Comparison of ENCODE assay signal across 8 cellular contexts in the genomic region with DNA sequence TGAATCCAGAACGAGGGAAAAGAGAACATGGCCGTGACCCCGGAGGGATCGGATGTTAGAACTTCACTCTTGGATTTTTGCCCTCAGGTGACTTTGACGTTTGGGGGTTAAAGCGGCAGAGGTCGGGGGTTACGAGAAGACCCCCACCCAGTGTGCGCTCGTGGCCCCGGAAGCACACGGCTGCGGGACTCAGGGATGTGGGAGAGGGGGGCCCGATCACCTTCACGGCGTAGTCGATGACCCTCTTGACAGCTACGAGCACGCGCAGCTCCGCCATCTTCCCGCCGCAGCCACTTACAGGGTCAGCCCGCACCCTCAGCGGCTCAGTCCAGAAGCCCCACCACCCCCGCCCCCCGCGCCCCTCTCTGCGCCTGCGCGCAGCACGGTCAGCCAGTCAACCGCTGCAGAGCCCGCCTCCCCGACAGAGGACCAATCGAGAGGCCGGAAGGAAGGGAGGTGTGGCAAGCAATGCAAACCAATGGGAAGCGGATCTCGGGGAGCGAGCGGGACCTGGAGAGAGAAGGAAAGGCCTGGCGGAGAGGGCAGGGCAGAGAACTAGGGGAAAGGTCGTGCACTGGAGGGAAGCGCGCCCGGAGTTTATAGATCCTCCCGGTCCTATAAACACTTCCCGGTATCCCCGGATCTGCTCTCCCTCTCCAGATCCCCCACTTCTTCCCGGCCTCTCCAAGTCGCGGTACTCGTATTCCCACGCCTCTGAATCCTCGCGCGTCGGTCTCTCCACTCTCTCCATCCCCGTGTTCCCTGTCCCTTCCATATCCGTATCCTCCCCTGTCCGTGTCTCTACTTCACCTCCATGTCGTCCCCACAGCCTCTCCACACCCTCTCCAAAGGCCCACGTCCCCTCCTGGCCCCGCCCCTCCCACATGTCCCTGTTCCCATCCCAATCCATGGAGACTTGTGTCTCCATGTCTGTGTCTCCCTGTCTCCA. TPM values are rescaled to one million over a fixed set of nuclear protein-coding genes. Genes with fewer than 3 reads are reported as not detected.
DNase-seq lines count a peak whose midpoint lies in the region; ATAC-seq lines count a peak whose summit lies in the region.

A gene (minus strand): TSS at position 339 of the 949 bp plus-strand sequence. CDS start 62 bp downstream, at position 277.

- no peaks in the 10 kb centered on the region for H3K27me3 ChIP-seq in layer of hippocampus (ENCODE audit: control insufficient read depth, insufficient read depth, low read length)

- intact Hi-C loops in activated CD4-positive, alpha-beta T cell treated with anti-CD3 and anti-CD28 coated beads, Interleukin-2, amount 10 ng/mL, durations not matched to agents 24 days and 14 days (cut with micrococcal nuclease), result loop anchor here (5.0 kb wide), 1 partner anchor 259 kb away; a partner anchor contains a TSS

- ATAC-seq in GM18498 (IDR thresholded peaks at IDR 0.05; ENCODE audit: unreplicated experiment), result peak; percentile 52
- ATAC-seq in HG03039 (IDR thresholded peaks at IDR 0.05; ENCODE audit: unreplicated experiment), result peak; percentile 42
- ATAC-seq in HG02884 (IDR thresholded peaks at IDR 0.05; ENCODE audit: unreplicated experiment), result no peak

- H3K4me3 Mint-ChIP-seq in activated CD4-positive, alpha-beta T cell treated with anti-CD3 and anti-CD28 coated beads, Interleukin-2, amount 10 ng/mL, durations not matched to agents 24 days and 14 days, result peak within 1 kb of the TSS; percentile 98

- H3K4me1 Mint-ChIP-seq in activated CD4-positive, alpha-beta T cell treated with anti-CD3 and anti-CD28 coated beads, Interleukin-2, amount 10 ng/mL, durations not matched to agents 24 days and 14 days, result peaks cover 53% of the 10 kb centered on the region

- peaks cover 60% of the 10 kb centered on the region for H3K36me3 Mint-ChIP-seq in activated CD4-positive, alpha-beta T cell treated with anti-CD3 and anti-CD28 coated beads, Interleukin-2, amount 10 ng/mL, durations not matched to agents 24 days and 14 days (ENCODE audit: low read depth)

- peak within 1 kb of the TSS; percentile 99 for H3K27ac ChIP-seq in cingulate gyrus (ENCODE audit: low read depth, low read length)
- H3K27ac ChIP-seq in layer of hippocampus (ENCODE audit: low read depth, low read length), result peak within 1 kb of the TSS; percentile 96

- DNase-seq in NCI-H69 (lab: John Stamatoyannopoulos, UW), result peak; percentile 66
- DNase-seq in activated CD4-positive, alpha-beta T cell treated with anti-CD3 and anti-CD28 coated beads, Interleukin-2, amount 10 ng/mL, durations not matched to agents 24 days and 14 days, result peak; percentile 98
- peak; percentile 81 to 82 for DNase-seq in stimulated activated CD4-positive, alpha-beta T cell treated with anti-CD3 and anti-CD28 coated beads, Interleukin-1b, Interleukin-23, amount 100 ng/mL, for 1 hour (ENCODE audit: low read depth in 2 of 2)

- H3K9me3 Mint-ChIP-seq in activated CD4-positive, alpha-beta T cell treated with anti-CD3 and anti-CD28 coated beads, Interleukin-2, amount 10 ng/mL, durations not matched to agents 24 days and 14 days, result no peaks in the 10 kb centered on the region

- H3K27me3 Mint-ChIP-seq in activated CD4-positive, alpha-beta T cell treated with anti-CD3 and anti-CD28 coated beads, Interleukin-2, amount 10 ng/mL, durations not matched to agents 24 days and 14 days, result no peaks in the 10 kb centered on the region

- peak within 1 kb of the TSS; percentile 98 for H3K27ac Mint-ChIP-seq in activated CD4-positive, alpha-beta T cell treated with anti-CD3 and anti-CD28 coated beads, Interleukin-2, amount 10 ng/mL, durations not matched to agents 24 days and 14 days

RNA-seq across cellular contexts. Expression of the gene that starts here (rescaled TPM):
- total RNA-seq in activated CD4-positive, alpha-beta T cell treated with anti-CD3 and anti-CD28 coated beads, Interleukin-2, amount 10 ng/mL, durations not matched to agents 24 days and 14 days, result 194 and 199 TPM in 2 replicates
